Comparison of ENCODE assay signal across 9 cellular contexts in the genomic region with DNA sequence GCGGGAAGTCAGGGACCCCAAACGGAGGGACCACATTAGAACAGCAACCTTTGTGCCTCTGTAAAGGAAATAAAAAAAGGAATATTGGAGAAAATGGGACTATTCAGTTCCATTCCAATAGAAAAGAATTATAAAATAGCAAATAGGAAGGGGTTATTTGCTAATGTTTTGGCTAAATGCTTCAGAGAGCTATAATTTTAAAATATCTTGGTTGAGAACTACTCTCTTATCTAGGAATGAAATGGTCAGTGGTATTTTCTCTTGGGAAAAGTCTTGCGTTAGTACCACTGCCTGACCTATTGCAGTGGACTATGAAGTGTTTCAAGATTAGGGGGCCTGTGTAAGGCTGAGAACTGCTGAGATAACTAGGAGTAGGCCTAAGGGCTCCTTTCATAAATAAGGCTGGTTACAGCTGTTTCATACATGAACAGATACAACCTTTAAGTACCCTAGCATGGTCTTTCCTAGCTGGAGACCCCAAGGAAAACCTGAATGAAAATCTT. TPM values are rescaled to one million over a fixed set of nuclear protein-coding genes. Genes with fewer than 3 reads are reported as not detected.
DNase-seq lines count a peak whose midpoint lies in the region; ATAC-seq and TF ChIP-seq lines count a peak whose summit lies in the region.
"Had no signal": no experiment of that assay in that cellular context is flagged by ENCODE, and none has a peak within 500 bp of the region (broad histone marks: within the 10 kb centered on the region; RNA-seq: fewer than 3 reads in every experiment).

No MANE protein-coding gene starts in this region.

- no peak for TF ChIP-seq CTCF in breast epithelium (IDR thresholded peaks at IDR 0.05)
- TF ChIP-seq CTCF in left lung (IDR thresholded peaks at IDR 0.05), result no peak
- TF ChIP-seq CTCF in thyroid gland (IDR thresholded peaks at IDR 0.05), result no peak

- ATAC-seq in left lung (no peak), HG03565 (IDR thresholded peaks at IDR 0.05; ENCODE audit: unreplicated experiment) (no peak)

- WGBS in thyroid gland, 2 donors, result 79 to 82% methylated on average over 3 of the region's 3 CpGs

- peak overlapping the region; percentile 99 for H3K27ac ChIP-seq in breast epithelium
- H3K27ac ChIP-seq in left lung, result peak overlapping the region; percentile 50 to 90
- peak overlapping the region; percentile 96 to 99 (median 97) for H3K27ac ChIP-seq in thyroid gland
- H3K27ac ChIP-seq: SK-N-MC had no signal

- H3K4me1 ChIP-seq in breast epithelium, result peaks cover 7 to 13% of the 10 kb centered on the region in 2 donors
- H3K4me1 ChIP-seq in left lung, result peaks cover 22 to 24% of the 10 kb centered on the region in 2 donors
- peaks cover 57 to 60% of the 10 kb centered on the region in 2 donors for H3K4me1 ChIP-seq in thyroid gland

- intact Hi-C loops in breast epithelium (cut with DNase I; ENCODE audit: low total_unique reads) (no loop called here), left lung (cut with DNase I) (no loop called here), thyroid gland (cut with DNase I) (no loop called here), head of caudate nucleus (cut with DNase I) (no loop called here)

- no peak for DNase-seq in T-helper 1 cell
- DNase-seq in breast epithelium (ENCODE audit: low spot score in 2 of 2), result no peak
- DNase-seq in left lung, result no peak
- no peak for DNase-seq in thyroid gland
- no peak for DNase-seq in central memory CD4-positive, alpha-beta T cell
- no peak for DNase-seq in head of caudate nucleus

- TF ChIP-seq POLR2A in breast epithelium (IDR thresholded peaks at IDR 0.05) (no peak), thyroid gland (IDR thresholded peaks at IDR 0.05) (no peak)

- H3K9me3 Mint-ChIP-seq in T-helper 1 cell treated with Interleukin-12 subunit alpha and Interleukin-12 subunit beta and Interleukin-4 antibody, amounts not matched to agents 30 μg/mL and 1 μg/mL, for 36 hours, result peaks cover 9% of the 10 kb centered on the region

- no peak overlapping the region for H3K4me3 Mint-ChIP-seq in T-helper 1 cell treated with Interleukin-12 subunit alpha and Interleukin-12 subunit beta and Interleukin-4 antibody, amounts not matched to agents 30 μg/mL and 1 μg/mL, for 36 hours

- H3K9me3 ChIP-seq in breast epithelium (no peaks in the 10 kb centered on the region), left lung (no peaks in the 10 kb centered on the region), thyroid gland (no peaks in the 10 kb centered on the region)

- H3K36me3 Mint-ChIP-seq in T-helper 1 cell treated with Interleukin-12 subunit alpha and Interleukin-12 subunit beta and Interleukin-4 antibody, amounts not matched to agents 30 μg/mL and 1 μg/mL, for 36 hours (ENCODE audit: low read depth), result peaks cover 9% of the 10 kb centered on the region

- no peak overlapping the region for H3K4me3 ChIP-seq in breast epithelium
- no peak overlapping the region for H3K4me3 ChIP-seq in left lung
- no peak overlapping the region for H3K4me3 ChIP-seq in thyroid gland (replicated peaks in 1 of 3)
- H3K4me3 ChIP-seq: SK-N-MC had no signal

- H3K27me3 Mint-ChIP-seq in T-helper 1 cell treated with Interleukin-12 subunit alpha and Interleukin-12 subunit beta and Interleukin-4 antibody, amounts not matched to agents 30 μg/mL and 1 μg/mL, for 36 hours (ENCODE audit: low read depth), result peaks cover 10% of the 10 kb centered on the region

- H3K27me3 ChIP-seq in breast epithelium (no peaks in the 10 kb centered on the region), left lung (no peaks in the 10 kb centered on the region), thyroid gland (no peaks in the 10 kb centered on the region)

- peak overlapping the region; percentile 89 for H3K27ac Mint-ChIP-seq in T-helper 1 cell treated with Interleukin-12 subunit alpha and Interleukin-12 subunit beta and Interleukin-4 antibody, amounts not matched to agents 30 μg/mL and 1 μg/mL, for 36 hours

- peaks cover 24% of the 10 kb centered on the region for H3K4me1 Mint-ChIP-seq in T-helper 1 cell treated with Interleukin-12 subunit alpha and Interleukin-12 subunit beta and Interleukin-4 antibody, amounts not matched to agents 30 μg/mL and 1 μg/mL, for 36 hours (ENCODE audit: low read depth)

- H3K36me3 ChIP-seq in breast epithelium (no peaks in the 10 kb centered on the region), left lung (no peaks in the 10 kb centered on the region), thyroid gland (no peaks in the 10 kb centered on the region)

RNA-seq across cellular contexts. Expression of gene WEE1, which starts 6.9 kb away (rescaled TPM):
- 100 to 1,000 TPM in 1 of 3 donors, 10 to 100 TPM in 2; 25.0 to 128 (median 66.5) TPM for total RNA-seq in breast epithelium
- 10 to 100 TPM; 20.7 to 28.9 TPM for total RNA-seq in left lung
- total RNA-seq in thyroid gland, result 10 to 100 TPM; 29.6 to 35.6 (median 32.5) TPM
